Comparison of ENCODE assay signal across 7 cellular contexts in genomic region chr15:68352401-68353062, GRCh38.
A peak's percentile ranks its signal among the peaks of the same experiment; 100 is the strongest.
DNase-seq lines count a peak whose midpoint lies in the region; ATAC-seq and TF ChIP-seq lines count a peak whose summit lies in the region.

No MANE protein-coding gene starts in this region.

- H3K27me3 Mint-ChIP-seq in T-cell (no peaks in the 10 kb centered on the region), neural crest cell (ENCODE audit: low read depth) (no peaks in the 10 kb centered on the region)
- no peaks in the 10 kb centered on the region for H3K27me3 Mint-ChIP-seq in dendritic cell treated with granulocyte-macrophage colony-stimulating factor and Interleukin-4, amounts not matched to agents 40 ng/mL and 50 ng/mL, for 4 days

- POLR2A ChIA-PET in T-cell (lab: Charles Lee), result no interaction called here

- TF ChIP-seq CTCF in neural crest cell (conservative IDR thresholded peaks at IDR 0.05), result no peak

- H3K4me3 Mint-ChIP-seq in T-cell, result no peak overlapping the region
- peak overlapping the region; percentile 4 for H3K4me3 Mint-ChIP-seq in dendritic cell treated with granulocyte-macrophage colony-stimulating factor and Interleukin-4, amounts not matched to agents 40 ng/mL and 50 ng/mL, for 4 days
- H3K4me3 Mint-ChIP-seq in neural crest cell, result no peak overlapping the region

- no peaks in the 10 kb centered on the region for H3K36me3 Mint-ChIP-seq in T-cell
- peaks cover 64% of the 10 kb centered on the region for H3K36me3 Mint-ChIP-seq in dendritic cell treated with granulocyte-macrophage colony-stimulating factor and Interleukin-4, amounts not matched to agents 40 ng/mL and 50 ng/mL, for 4 days (ENCODE audit: low read depth)
- H3K36me3 Mint-ChIP-seq in neural crest cell (ENCODE audit: low read depth), result no peaks in the 10 kb centered on the region

- ATAC-seq in HG03108 (IDR thresholded peaks at IDR 0.05; ENCODE audit: unreplicated experiment), result peak; percentile 58
- peak in 3 of 4 experiments; percentile 80 to 95 (median 91) for ATAC-seq in T-cell (replicated peaks in 1 of 4)
- no peak for ATAC-seq in GM19324 (IDR thresholded peaks at IDR 0.05; ENCODE audit: low FRiP score, unreplicated experiment)
- ATAC-seq in HG03354 (IDR thresholded peaks at IDR 0.05; ENCODE audit: poor library complexity, severe bottlenecking, unreplicated experiment), result no peak

- H3K9me3 Mint-ChIP-seq in T-cell (peaks cover 0 to 5% (median 4%) of the 10 kb centered on the region in 3 donors), neural crest cell (peaks cover 5% of the 10 kb centered on the region)
- peaks cover 8% of the 10 kb centered on the region for H3K9me3 Mint-ChIP-seq in dendritic cell treated with granulocyte-macrophage colony-stimulating factor and Interleukin-4, amounts not matched to agents 40 ng/mL and 50 ng/mL, for 4 days

- H3K4me1 Mint-ChIP-seq in T-cell, result peaks cover 7 to 11% (median 9%) of the 10 kb centered on the region in 3 donors
- peaks cover 62% of the 10 kb centered on the region for H3K4me1 Mint-ChIP-seq in dendritic cell treated with granulocyte-macrophage colony-stimulating factor and Interleukin-4, amounts not matched to agents 40 ng/mL and 50 ng/mL, for 4 days (ENCODE audit: low read depth)
- peaks cover 9% of the 10 kb centered on the region for H3K4me1 Mint-ChIP-seq in neural crest cell

- DNase-seq in T-cell (peak in 5 of 34 experiments; percentile 4 to 48 (median 27)), neural crest cell (ENCODE audit: low read depth, low spot score) (no peak), NCI-H82 (lab: John Stamatoyannopoulos, UW) (no peak)

- CTCF ChIA-PET in T-cell (lab: Charles Lee), result no interaction called here

- intact Hi-C loops in dendritic cell treated with granulocyte-macrophage colony-stimulating factor and Interleukin-4, amounts not matched to agents 40 ng/mL and 50 ng/mL, for 4 days (cut with micrococcal nuclease), result no loop called here

- peak overlapping the region; percentile 73 to 87 for H3K27ac Mint-ChIP-seq in T-cell
- peak overlapping the region; percentile 88 for H3K27ac Mint-ChIP-seq in dendritic cell treated with granulocyte-macrophage colony-stimulating factor and Interleukin-4, amounts not matched to agents 40 ng/mL and 50 ng/mL, for 4 days
- peak overlapping the region; percentile 81 for H3K27ac Mint-ChIP-seq in neural crest cell (ENCODE audit: unreplicated experiment)

Comparison
In these comparisons a context has a peak if more than half of its experiments do, and no peak if none do; other contexts are left out.
1. ATAC-seq: peak in HG03108 (single experiment) and T-cell (3 of 4); none in GM19324 (single experiment) and HG03354 (single experiment).
2. Peak in every context shown above with its lines, with median percentiles within 50 percentile points of each other: H3K27ac Mint-ChIP-seq.